17 cellular contexts compared by ENCODE assay signal in genomic region chr1:7257225-7257624, GRCh38.
DNase-seq lines count a peak whose midpoint lies in the region; ATAC-seq and TF ChIP-seq lines count a peak whose summit lies in the region.
"Had no signal": no experiment of that assay in that cellular context is flagged by ENCODE, and none has a peak within 500 bp of the region (broad histone marks: within the 10 kb centered on the region; RNA-seq: fewer than 3 reads in every experiment).

No MANE protein-coding gene starts in this region.

- H3K4me3 ChIP-seq in neural progenitor cell = no peak overlapping the region

- POLR2A ChIA-PET in HEK293T (lab: Yijun Ruan, JAX) = no interaction called here

- BruUV-seq in Calu3 (replicated peaks; lab: Mats Ljungman, UMichigan) = no TSS peak

- H3F3A ChIP-seq in neural progenitor cell (ENCODE audit: low read depth) = peaks cover 11% of the 10 kb centered on the region

- H3K27me3 Mint-ChIP-seq in neural progenitor cell (ENCODE audit: insufficient read depth, low read depth) (peaks cover 7% of the 10 kb centered on the region), Calu3 (ENCODE audit: unreplicated experiment) (no peaks in the 10 kb centered on the region)

- H3K9ac ChIP-seq in neural progenitor cell = no peak overlapping the region

- peaks cover 27% of the 10 kb centered on the region for H3K4me1 Mint-ChIP-seq in neural progenitor cell
- H3K4me1 Mint-ChIP-seq in Calu3 (ENCODE audit: low read depth, unreplicated experiment) = peaks cover 9% of the 10 kb centered on the region
- H3K4me1 Mint-ChIP-seq: CD4-positive, alpha-beta memory T cell; IgD-negative memory B cell had no signal

- H3K9me3 Mint-ChIP-seq in neural progenitor cell (no peaks in the 10 kb centered on the region), Calu3 (ENCODE audit: low read depth, unreplicated experiment) (no peaks in the 10 kb centered on the region)
- H3K9me3 Mint-ChIP-seq: IgD-negative memory B cell had no signal

- peaks cover 19% of the 10 kb centered on the region for H3K4me1 ChIP-seq in neural progenitor cell

- no peaks in the 10 kb centered on the region for H3K79me2 ChIP-seq in neural progenitor cell (ENCODE audit: low read depth)

- H3K36me3 ChIP-seq in neural progenitor cell = no peaks in the 10 kb centered on the region
- H3K36me3 ChIP-seq: BE2C had no signal

- no peak for ATAC-seq in GM19395 (IDR thresholded peaks at IDR 0.05; ENCODE audit: unreplicated experiment)
- ATAC-seq: T-helper 17 cell had no signal

- no peak for TF ChIP-seq CTCF in neural progenitor cell (IDR thresholded peaks at IDR 0.05)
- TF ChIP-seq CTCF in Calu3 (IDR thresholded peaks at IDR 0.05; ENCODE audit: unreplicated experiment) = no peak
- TF ChIP-seq CTCF in GM10266 (IDR thresholded peaks at IDR 0.05; ENCODE audit: control insufficient read depth, insufficient read depth, low read depth, missing control alignments) = no peak

- no peaks in the 10 kb centered on the region for H3K27me3 ChIP-seq in neural progenitor cell
- H3K27me3 ChIP-seq: BE2C had no signal

- DNase-seq in HEK293T (ENCODE audit: extremely low spot score) (peak; percentile 28), NCI-H146 treated with DMSO at 0.1 percent for 48 hours (lab: John Stamatoyannopoulos, UW; ENCODE audit: unreplicated experiment) (peak; percentile 80), NCI-H69 (lab: John Stamatoyannopoulos, UW) (peak; percentile 60), neural progenitor cell (ENCODE audit: low spot score) (peak; percentile 47), Calu3 (no peak), GM10266 (ENCODE audit: extremely low spot score) (no peak)
- DNase-seq: CD4-positive, alpha-beta memory T cell; DMS 273 treated with DMSO at 0.1 percent for 48 hours; EL; H7; NCI-H2029; NCI-H226; SIG-M5; T-helper 17 cell had no signal

- H3K4me3 Mint-ChIP-seq in neural progenitor cell = no peak overlapping the region
- no peak overlapping the region for H3K4me3 Mint-ChIP-seq in Calu3 (ENCODE audit: low read depth, unreplicated experiment)
- H3K4me3 Mint-ChIP-seq: CD4-positive, alpha-beta memory T cell; IgD-negative memory B cell; T-helper 17 cell had no signal

- CTCF ChIA-PET in HEK293T (lab: Yijun Ruan, JAX) (no interaction called here), Calu3 (lab: Charles Lee) (no interaction called here)

- intact Hi-C loops in Calu3 (cut with micrococcal nuclease; ENCODE audit: unreplicated experiment) = no loop called here

- H3K27ac ChIP-seq in neural progenitor cell = no peak overlapping the region

- no peaks in the 10 kb centered on the region for H4K20me1 ChIP-seq in neural progenitor cell (ENCODE audit: low read depth)

- no peak overlapping the region for H2AFZ ChIP-seq in neural progenitor cell (replicated peaks)

- H3K36me3 Mint-ChIP-seq in neural progenitor cell (no peaks in the 10 kb centered on the region), Calu3 (ENCODE audit: insufficient read depth, unreplicated experiment) (no peaks in the 10 kb centered on the region)
- H3K36me3 Mint-ChIP-seq: CD4-positive, alpha-beta memory T cell; IgD-negative memory B cell had no signal

- peak overlapping the region; percentile 51 for H3K4me2 ChIP-seq in neural progenitor cell

- H3K27ac Mint-ChIP-seq in neural progenitor cell = no peak overlapping the region
- no peak overlapping the region for H3K27ac Mint-ChIP-seq in Calu3 (ENCODE audit: unreplicated experiment)
- H3K27ac Mint-ChIP-seq: CD4-positive, alpha-beta memory T cell; IgD-negative memory B cell; T-helper 17 cell had no signal

- H3K9me3 ChIP-seq in neural progenitor cell (ENCODE audit: low read depth) = no peaks in the 10 kb centered on the region
- H3K9me3 ChIP-seq: BE2C had no signal

TF ChIP-seq in HEK293T, 16 proteins besides CTCF, POLR2A, EP300 and RAD21:
- TF ChIP-seq, protein P1, sequence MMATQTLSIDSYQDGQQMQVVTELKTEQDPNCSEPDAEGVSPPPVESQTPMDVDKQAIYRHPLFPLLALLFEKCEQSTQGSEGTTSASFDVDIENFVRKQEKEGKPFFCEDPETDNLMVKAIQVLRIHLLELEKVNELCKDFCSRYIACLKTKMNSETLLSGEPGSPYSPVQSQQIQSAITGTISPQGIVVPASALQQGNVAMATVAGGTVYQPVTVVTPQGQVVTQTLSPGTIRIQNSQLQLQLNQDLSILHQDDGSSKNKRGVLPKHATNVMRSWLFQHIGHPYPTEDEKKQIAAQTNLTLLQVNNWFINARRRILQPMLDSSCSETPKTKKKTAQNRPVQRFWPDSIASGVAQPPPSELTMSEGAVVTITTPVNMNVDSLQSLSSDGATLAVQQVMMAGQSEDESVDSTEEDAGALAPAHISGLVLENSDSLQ (IDR thresholded peaks at IDR 0.05) = peak; percentile 88
- TF ChIP-seq NFRKB (IDR thresholded peaks at IDR 0.05) = no peak
- TF ChIP-seq CTBP1 (IDR thresholded peaks at IDR 0.05; ENCODE audit: borderline replicate concordance) = peak; percentile 24; the same call in 1 of the 2 replicates
- TF ChIP-seq FOXM1 (IDR thresholded peaks at IDR 0.05; ENCODE audit: borderline replicate concordance) = no peak

Comparison
In these comparisons a context has a peak if more than half of its experiments do, and no peak if none do; other contexts are left out.
1. DNase-seq: peak in HEK293T (single experiment), NCI-H146 treated with DMSO at 0.1 percent for 48 hours (single experiment), NCI-H69 (single experiment) and neural progenitor cell (single experiment); none in Calu3 (single experiment) and GM10266 (single experiment).